In genomic region chr11:129975543-129975942, GRCh38 we compare ENCODE assay signal across 18 cellular contexts. TPM values are rescaled to one million over a fixed set of nuclear protein-coding genes. Genes with fewer than 3 reads are reported as not detected.
A peak's percentile ranks its signal among the peaks of the same experiment; 100 is the strongest.
DNase-seq lines count a peak whose midpoint lies in the region; ATAC-seq, FAIRE-seq and TF ChIP-seq lines count a peak whose summit lies in the region.
"Had no signal": no experiment of that assay in that cellular context is flagged by ENCODE, and none has a peak within 500 bp of the region (broad histone marks: within the 10 kb centered on the region; RNA-seq: fewer than 3 reads in every experiment).

No MANE protein-coding gene starts in this region.

- H3K9me3 Mint-ChIP-seq in mesothelial cell of epicardium = no peaks in the 10 kb centered on the region
- H3K9me3 Mint-ChIP-seq in stimulated activated effector memory CD8-positive, alpha-beta T cell treated with anti-CD3 and anti-CD28 coated beads, Interleukin-12 subunit alpha, Interleukin-12 subunit beta, amount 100 ng/mL, for 72 hours = no peaks in the 10 kb centered on the region
- H3K9me3 Mint-ChIP-seq in activated CD4-positive, alpha-beta T cell treated with anti-CD3 and anti-CD28 coated beads for 36 hours (ENCODE audit: low read depth) = no peaks in the 10 kb centered on the region
- H3K9me3 Mint-ChIP-seq: CD8-positive, alpha-beta T cell had no signal

- no peak overlapping the region for H3K4me2 ChIP-seq in OCI-LY1 (ENCODE audit: low read length)

- no peak for TF ChIP-seq POLR2A in GM12892 (IDR thresholded peaks at IDR 0.05; ENCODE audit: low read depth, low read length)

- POLR2A ChIA-PET in activated CD4-positive, alpha-beta T cell treated with anti-CD3 and anti-CD28 coated beads for 36 hours (lab: Charles Lee) = no interaction called here

- peak overlapping the region; percentile 51 for H3K27ac Mint-ChIP-seq in mesothelial cell of epicardium
- peak overlapping the region; percentile 75 for H3K27ac Mint-ChIP-seq in stimulated activated effector memory CD8-positive, alpha-beta T cell treated with anti-CD3 and anti-CD28 coated beads, Interleukin-12 subunit alpha, Interleukin-12 subunit beta, amount 100 ng/mL, for 72 hours
- no peak overlapping the region for H3K27ac Mint-ChIP-seq in activated CD4-positive, alpha-beta T cell treated with anti-CD3 and anti-CD28 coated beads for 36 hours

- H3K4me3 ChIP-seq in OCI-LY1 (ENCODE audit: low read depth, low read length, poor library complexity, severe bottlenecking) = no peak overlapping the region
- H3K4me3 ChIP-seq: GM12878, K562 had no signal

- peak overlapping the region; percentile 60 for H3K27ac ChIP-seq in OCI-LY1 (ENCODE audit: low read depth, low read length, poor library complexity, severe bottlenecking)

- no peak overlapping the region for H3K9ac ChIP-seq in OCI-LY1 (ENCODE audit: low read length)

- CTCF ChIA-PET in activated CD4-positive, alpha-beta T cell treated with anti-CD3 and anti-CD28 coated beads for 36 hours (lab: Charles Lee) = no interaction called here

- no peaks in the 10 kb centered on the region for H3K9me3 ChIP-seq in OCI-LY1 (ENCODE audit: low read length)
- H3K9me3 ChIP-seq: BE2C had no signal

- no peaks in the 10 kb centered on the region for H3K9me2 ChIP-seq in OCI-LY1 (ENCODE audit: low read depth, low read length)

- no peaks in the 10 kb centered on the region for H3K27me3 ChIP-seq in OCI-LY1 (ENCODE audit: insufficient read depth, low read length)
- H3K27me3 ChIP-seq: BE2C had no signal

- DNase-seq in GM12892 (ENCODE audit: insufficient read length) = no peak
- no peak for DNase-seq in mesothelial cell of epicardium (ENCODE audit: low spot score in 2 of 2, unreplicated experiment in 2 of 2)
- no peak for DNase-seq in stimulated activated effector memory CD8-positive, alpha-beta T cell treated with anti-CD3 and anti-CD28 coated beads, Interleukin-12 subunit alpha, Interleukin-12 subunit beta, amount 100 ng/mL, for 72 hours (ENCODE audit: low spot score in 2 of 2)
- DNase-seq in NCI-H82 treated with DMSO at 0.1 percent for 48 hours (lab: John Stamatoyannopoulos, UW; ENCODE audit: unreplicated experiment) = no peak
- DNase-seq in GM19240 (ENCODE audit: insufficient read length, low spot score) = no peak
- DNase-seq in activated CD4-positive, alpha-beta T cell treated with anti-CD3 and anti-CD28 coated beads for 36 hours = no peak
- DNase-seq: ACHN; BE2C; Calu3; CD8-positive, alpha-beta T cell; DMS79 treated with DMSO at 0.1 percent for 48 hours; HCEC 1CT had no signal

- peaks cover 30% of the 10 kb centered on the region for H3K4me1 Mint-ChIP-seq in mesothelial cell of epicardium
- peaks cover 18% of the 10 kb centered on the region for H3K4me1 Mint-ChIP-seq in stimulated activated effector memory CD8-positive, alpha-beta T cell treated with anti-CD3 and anti-CD28 coated beads, Interleukin-12 subunit alpha, Interleukin-12 subunit beta, amount 100 ng/mL, for 72 hours
- H3K4me1 Mint-ChIP-seq in activated CD4-positive, alpha-beta T cell treated with anti-CD3 and anti-CD28 coated beads for 36 hours = no peaks in the 10 kb centered on the region

- intact Hi-C loops in activated CD4-positive, alpha-beta T cell treated with anti-CD3 and anti-CD28 coated beads for 36 hours (cut with DNase I, micrococcal nuclease) = no loop called here

- no peaks in the 10 kb centered on the region for H4K20me1 ChIP-seq in OCI-LY1 (ENCODE audit: insufficient read depth, low read length)

- peaks cover 56% of the 10 kb centered on the region for H3K4me1 ChIP-seq in OCI-LY1 (ENCODE audit: insufficient read depth, low read length, severe bottlenecking)
- H3K4me1 ChIP-seq: BE2C had no signal

- H2AFZ ChIP-seq in OCI-LY1 (ENCODE audit: low read length) = no peak overlapping the region

- H3K27me3 Mint-ChIP-seq in mesothelial cell of epicardium (ENCODE audit: low read depth) = no peaks in the 10 kb centered on the region
- H3K27me3 Mint-ChIP-seq in activated CD4-positive, alpha-beta T cell treated with anti-CD3 and anti-CD28 coated beads for 36 hours = no peaks in the 10 kb centered on the region

- H3F3A ChIP-seq in OCI-LY1 (ENCODE audit: insufficient read depth, low read length) = peaks cover 5% of the 10 kb centered on the region; the same call in 1 of the 2 replicates

- H3K36me3 ChIP-seq in OCI-LY1 (ENCODE audit: insufficient read depth, low read length) = no peaks in the 10 kb centered on the region
- H3K36me3 ChIP-seq: BE2C had no signal

- TF ChIP-seq CTCF in OCI-LY1 (IDR thresholded peaks at IDR 0.05; ENCODE audit: low read length) = no peak
- TF ChIP-seq CTCF in mesothelial cell of epicardium (IDR thresholded peaks at IDR 0.05; ENCODE audit: unreplicated experiment) = no peak

- peaks cover 6% of the 10 kb centered on the region for H3K36me3 Mint-ChIP-seq in mesothelial cell of epicardium
- peaks cover 1% of the 10 kb centered on the region for H3K36me3 Mint-ChIP-seq in stimulated activated effector memory CD8-positive, alpha-beta T cell treated with anti-CD3 and anti-CD28 coated beads, Interleukin-12 subunit alpha, Interleukin-12 subunit beta, amount 100 ng/mL, for 72 hours
- H3K36me3 Mint-ChIP-seq in activated CD4-positive, alpha-beta T cell treated with anti-CD3 and anti-CD28 coated beads for 36 hours (ENCODE audit: low read depth) = peaks cover 11% of the 10 kb centered on the region

- peak; percentile 67 for FAIRE-seq in GM12892 (lab: Jason Lieb, UNC)
- FAIRE-seq: A204.1, GM12878 had no signal

- no peak for ATAC-seq in stimulated activated effector memory CD8-positive, alpha-beta T cell treated with anti-CD3 and anti-CD28 coated beads, Interleukin-12 subunit alpha, Interleukin-12 subunit beta, amount 100 ng/mL, for 72 hours
- no peak for ATAC-seq in GM18868 (IDR thresholded peaks at IDR 0.05; ENCODE audit: unreplicated experiment)
- no peak for ATAC-seq in activated CD4-positive, alpha-beta T cell treated with anti-CD3 and anti-CD28 coated beads for 36 hours
- ATAC-seq: CD8-positive, alpha-beta T cell; GM12878 had no signal

- H3K4me3 Mint-ChIP-seq in mesothelial cell of epicardium = no peak overlapping the region
- no peak overlapping the region for H3K4me3 Mint-ChIP-seq in stimulated activated effector memory CD8-positive, alpha-beta T cell treated with anti-CD3 and anti-CD28 coated beads, Interleukin-12 subunit alpha, Interleukin-12 subunit beta, amount 100 ng/mL, for 72 hours
- H3K4me3 Mint-ChIP-seq in activated CD4-positive, alpha-beta T cell treated with anti-CD3 and anti-CD28 coated beads for 36 hours = no peak overlapping the region
- H3K4me3 Mint-ChIP-seq: CD14-positive monocyte; CD8-positive, alpha-beta T cell had no signal

- H3K79me2 ChIP-seq in OCI-LY1 (ENCODE audit: insufficient read depth, low read length) = no peaks in the 10 kb centered on the region

RNA-seq across cellular contexts. Expression of gene PRDM10, which starts 27.1 kb away (rescaled TPM):
- polyA plus RNA-seq in GM12892 (2012; ENCODE audit: missing spikeins) = 4.0 TPM
- total RNA-seq in mesothelial cell of epicardium = 17.3 to 17.9 TPM (median 17.8 TPM) in 3 replicates
- 10 to 100 TPM; 15.4 to 17.3 TPM for total RNA-seq in activated CD4-positive, alpha-beta T cell treated with anti-CD3 and anti-CD28 coated beads for 36 hours
